In genomic region chr15:34360298-34360697, GRCh38 we compare ENCODE assay signal across 2 cellular contexts.
TF ChIP-seq lines count a peak whose summit lies in the region.

No MANE protein-coding gene starts in this region.

TF ChIP-seq in HCT116, 20 proteins besides CTCF, POLR2A, EP300 and RAD21:
- TF ChIP-seq JUND (IDR thresholded peaks at IDR 0.05) (peak; percentile 53), SP1 (IDR thresholded peaks at IDR 0.05; ENCODE audit: low read depth) (peak; percentile 47; the same call in 1 of the 2 replicates), REST (IDR thresholded peaks at IDR 0.05; ENCODE audit: low read depth) (no peak), SIN3A (IDR thresholded peaks at IDR 0.05; ENCODE audit: low read depth) (0 out of 2 replicates have a peak, but pooled peaks have one; percentile 55)

TF ChIP-seq in H1, 55 proteins besides CTCF, POLR2A, EP300 and RAD21:
- no peak for TF ChIP-seq SAP30 (IDR thresholded peaks at IDR 0.05; ENCODE audit: insufficient read depth, insufficient replicate concordance, low read length)
- TF ChIP-seq, protein P1, sequence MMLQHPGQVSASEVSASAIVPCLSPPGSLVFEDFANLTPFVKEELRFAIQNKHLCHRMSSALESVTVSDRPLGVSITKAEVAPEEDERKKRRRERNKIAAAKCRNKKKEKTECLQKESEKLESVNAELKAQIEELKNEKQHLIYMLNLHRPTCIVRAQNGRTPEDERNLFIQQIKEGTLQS (IDR thresholded peaks at IDR 0.05; ENCODE audit: insufficient read depth, low read depth, low read length) = no peak
- no peak for TF ChIP-seq EZH2 (IDR thresholded peaks at IDR 0.05; ENCODE audit: low read depth, low read length, severe bottlenecking)
- no peak for TF ChIP-seq SUZ12 (IDR thresholded peaks at IDR 0.05; ENCODE audit: low read length)
- no peak for TF ChIP-seq KDM4A (IDR thresholded peaks at IDR 0.05; ENCODE audit: low read depth, low read length, severe bottlenecking)
- no peak for TF ChIP-seq RBBP5 (IDR thresholded peaks at IDR 0.05; ENCODE audit: borderline replicate concordance, low read depth, low read length)
- no peak for TF ChIP-seq CBX5 (IDR thresholded peaks at IDR 0.05; ENCODE audit: low read depth, low read length)
- TF ChIP-seq BRCA1 (IDR thresholded peaks at IDR 0.05; ENCODE audit: low read depth, low read length) = no peak
- TF ChIP-seq GABPA (IDR thresholded peaks at IDR 0.05; ENCODE audit: borderline replicate concordance, insufficient read depth, low read length) = no peak
- TF ChIP-seq CBX8 (IDR thresholded peaks at IDR 0.05; ENCODE audit: borderline replicate concordance, low read depth, low read length) = no peak
- TF ChIP-seq POLR2AphosphoS5 (IDR thresholded peaks at IDR 0.05; ENCODE audit: low read depth, low read length) = no peak
- 0 out of 2 replicates have a peak, but pooled peaks have one; percentile 30 for TF ChIP-seq JUND (IDR thresholded peaks at IDR 0.05; ENCODE audit: low read length)
- peak; percentile 26 to 58; a peak in 1 of 4 replicates for TF ChIP-seq SIN3A (conservative IDR thresholded peaks at IDR 0.05 in 1 of 2, IDR thresholded peaks at IDR 0.05 in 1 of 2; ENCODE audit: low read depth in 1 of 2, low read length in 2 of 2)
- TF ChIP-seq CHD1 (IDR thresholded peaks at IDR 0.05; ENCODE audit: low read depth, low read length) = no peak
- peak; percentile 89 for TF ChIP-seq TEAD4 (IDR thresholded peaks at IDR 0.05; ENCODE audit: low read depth, low read length)
